8 cellular contexts compared by ENCODE assay signal in genomic region chr9:33290247-33290993, GRCh38. TPM values are rescaled to one million over a fixed set of nuclear protein-coding genes. Genes with fewer than 3 reads are reported as not detected.
DNase-seq lines count a peak whose midpoint lies in the region; ATAC-seq, FAIRE-seq and TF ChIP-seq lines count a peak whose summit lies in the region.

TSS of gene NFX1 (plus strand) at chr9:33290516. CDS start at chr9:33290573, 57 bp downstream.

- TSS peak; percentile 57 for BruUV-seq in HepG2 (replicated peaks; lab: Mats Ljungman, UMichigan)

- FAIRE-seq in HepG2 (lab: Jason Lieb, UNC) = peak; percentile 88

- H3K4me1 ChIP-seq in HepG2 (ENCODE audit: insufficient read depth, low read length) = peaks cover 63% of the 10 kb centered on the region

- DNase-seq in CD14-positive monocyte (ENCODE audit: low spot score) (peak; percentile 98), NCI-H82 (lab: John Stamatoyannopoulos, UW) (peak; percentile 96), dermis blood vessel endothelial cell (peak; percentile 99), HepG2 (ENCODE audit: low spot score) (peak; percentile 94)
- peak; percentile 98 for DNase-seq in activated CD4-positive, alpha-beta T cell treated with anti-CD3 and anti-CD28 coated beads, Interleukin-2, amount 50 U/mL, for 48 hours
- peak; percentile 97 for DNase-seq in stimulated activated CD4-positive, alpha-beta T cell treated with anti-CD3 and anti-CD28 coated beads, Interleukin-4, amount 100 ng/mL, for 1 hour

- peak within 1 kb of the TSS; percentile 75 for H3K4me2 ChIP-seq in HepG2 (ENCODE audit: low read depth, low read length)

- peak within 1 kb of the TSS; percentile 84 for H3K9ac ChIP-seq in HepG2 (ENCODE audit: insufficient read depth, low read depth, low read length)

- no peaks in the 10 kb centered on the region for H3K9me3 ChIP-seq in HepG2 (ENCODE audit: low read length)

- CTCF ChIA-PET in HepG2 (lab: Yijun Ruan, JAX; ENCODE audit: low intra/inter-chr PET ratio, low total read pairs) = no interaction called here

- H4K20me1 ChIP-seq in HepG2 (ENCODE audit: insufficient read depth, low read length) = no peaks in the 10 kb centered on the region

- POLR2A ChIA-PET in HepG2 (lab: Yijun Ruan, JAX) = interaction anchor here (0.6 to 1.4 kb wide), 22 partner anchors 9 to 266 kb away, joined by 3 to 22 read pairs (median 4); partner anchors contain the start of genes BAG1, CHMP5, NOL6 and SMU1

- peak; percentile 43 to 48; a peak in 2 of 4 replicates for TF ChIP-seq EP300 in HepG2 (IDR thresholded peaks at IDR 0.05; ENCODE audit: low read depth in 2 of 2, low read length in 2 of 2)
- TF ChIP-seq EP300 in HepG2 (CRISPR knock-in tag; IDR thresholded peaks at IDR 0.05; ENCODE audit: borderline replicate concordance) = peak; percentile 15; the same call in 1 of the 2 replicates

- H3K27ac Mint-ChIP-seq in CD14-positive monocyte = peak within 1 kb of the TSS; percentile 99 to 100 (median 100)

- peak within 1 kb of the TSS; percentile 85 for H3K27ac ChIP-seq in HepG2 (ENCODE audit: extremely low read length, insufficient read depth, low read length)

- H3K36me3 ChIP-seq in HepG2 (replicated peaks in 1 of 2; ENCODE audit: control insufficient read depth in 1 of 2, insufficient read depth in 2 of 2, low read length in 2 of 2) = peaks cover 2 to 18% of the 10 kb centered on the region in 2 experiments; a peak in 4 of 5 replicates

- no peaks in the 10 kb centered on the region for H3K27me3 ChIP-seq in HepG2 (ENCODE audit: control insufficient read depth in 1 of 2, insufficient read depth in 2 of 2, low read length in 2 of 2)

- peaks cover 48% of the 10 kb centered on the region for H3K79me2 ChIP-seq in HepG2 (ENCODE audit: insufficient read depth, low read length)

- peak within 1 kb of the TSS; percentile 75 to 89 (median 84) for H3K4me3 ChIP-seq in HepG2 (replicated peaks in 1 of 3; ENCODE audit: insufficient read depth in 1 of 3, low read depth in 2 of 3, low read length in 3 of 3)

- intact Hi-C loops in CD14-positive monocyte (cut with micrococcal nuclease) (loop anchor here in 1 of 2 donors (10.0 kb wide), 1 partner anchor 184 kb away; the partner anchor contains the start of gene NOL6), HepG2 (cut with micrococcal nuclease; ENCODE audit: unreplicated experiment) (loop anchor here (1.0 to 2.0 kb wide), 2 partner anchors 123 to 182 kb away; partner anchors contain the start of genes B4GALT1 and NOL6)

- no peak for TF ChIP-seq CTCF in CD14-positive monocyte (IDR thresholded peaks at IDR 0.05)
- TF ChIP-seq CTCF in HepG2 (CRISPR knock-in tag; IDR thresholded peaks at IDR 0.05) = no peak

- peaks cover 46% of the 10 kb centered on the region for H3K4me1 Mint-ChIP-seq in CD14-positive monocyte

- in situ Hi-C loops in HepG2 (cut with HindIII; ENCODE audit: extremely low pct_ligation_motif_present, low pct_unique_long_range_greater_than_20kb) = loop anchor here (10.0 kb wide), 1 partner anchor 174 kb away; no protein-coding TSS in a partner anchor

- peak; percentile 91 for ATAC-seq in GM19397 (IDR thresholded peaks at IDR 0.05; ENCODE audit: unreplicated experiment)
- peak; percentile 73 for ATAC-seq in HG03571 (IDR thresholded peaks at IDR 0.05; ENCODE audit: unreplicated experiment)
- peak; percentile 95 for ATAC-seq in HepG2

- no peaks in the 10 kb centered on the region for H3K9me3 Mint-ChIP-seq in CD14-positive monocyte

- H3K36me3 Mint-ChIP-seq in CD14-positive monocyte = peaks cover 25 to 26% of the 10 kb centered on the region in 2 donors

- H3K27me3 Mint-ChIP-seq in CD14-positive monocyte (ENCODE audit: low read depth in 3 of 3) = no peaks in the 10 kb centered on the region

- peak; percentile 87 to 89 for TF ChIP-seq POLR2A in HepG2 (IDR thresholded peaks at IDR 0.05; ENCODE audit: insufficient read depth in 1 of 2, low read depth in 2 of 2, low read length in 2 of 2)

- peak within 1 kb of the TSS; percentile 90 to 97 for H3K4me3 Mint-ChIP-seq in CD14-positive monocyte

- peak within 1 kb of the TSS; percentile 62 for H2AFZ ChIP-seq in HepG2 (ENCODE audit: low read length)

- WGBS in HepG2 (ENCODE audit: low lambda C conversion rate) = 0% methylated on average over 6 of the region's 60 CpGs

- peak; percentile 38; the same call in 1 of the 2 replicates for TF ChIP-seq RAD21 in HepG2 (CRISPR knock-in tag; IDR thresholded peaks at IDR 0.05)

TF ChIP-seq in HepG2, 621 proteins besides CTCF, POLR2A, EP300 and RAD21 (continues in another document):
- TF ChIP-seq ZSCAN20 (CRISPR knock-in tag; IDR thresholded peaks at IDR 0.05; ENCODE audit: borderline replicate concordance) = peak; percentile 95
- peak; percentile 89 for TF ChIP-seq ZNF547 (CRISPR knock-in tag; IDR thresholded peaks at IDR 0.05)
- peak; percentile 83; the same call in 1 of the 2 replicates for TF ChIP-seq ZNF576 (CRISPR knock-in tag; IDR thresholded peaks at IDR 0.05)
- peak; percentile 17; the same call in 1 of the 2 replicates for TF ChIP-seq RCOR2 (CRISPR knock-in tag; IDR thresholded peaks at IDR 0.05)
- TF ChIP-seq TFAP4 (IDR thresholded peaks at IDR 0.05; ENCODE audit: borderline replicate concordance, low read depth) = peak; percentile 44; the same call in 1 of the 2 replicates
- TF ChIP-seq ZNF878 (CRISPR knock-in tag; IDR thresholded peaks at IDR 0.05) = peak; percentile 62; the same call in 1 of the 2 replicates
- peak; percentile 84; the same call in 1 of the 2 replicates for TF ChIP-seq MIER3 (CRISPR knock-in tag; IDR thresholded peaks at IDR 0.05; ENCODE audit: borderline replicate concordance)
- peak; percentile 74; the same call in 1 of the 2 replicates for TF ChIP-seq FOXA3 (CRISPR knock-in tag; IDR thresholded peaks at IDR 0.05)
- peak; percentile 44; the same call in 1 of the 2 replicates for TF ChIP-seq ZBTB2 (CRISPR knock-in tag; IDR thresholded peaks at IDR 0.05; ENCODE audit: low read depth)
- TF ChIP-seq KDM4B (CRISPR knock-in tag; IDR thresholded peaks at IDR 0.05) = peak; percentile 68

RNA-seq across cellular contexts. Expression of gene NFX1, which starts in this region (rescaled TPM):
- polyA plus RNA-seq in CD14-positive monocyte (1 to 10 TPM; 4.3 to 8.1 TPM), HepG2 (2011; rRNA removed) (23.5 and 23.9 TPM in 2 replicates)
- total RNA-seq in dermis blood vessel endothelial cell (14.5 and 17.7 TPM in 2 replicates), HepG2 (2016; rRNA removed; fragmentation: Illumina TruSeq; extraction: Trizol) (27.5 and 29.6 TPM in 2 replicates)
- 10.0 and 10.5 TPM in 2 replicates for total RNA-seq in HepG2 (2016; cell fraction: cytosol; rRNA removed; fragmentation: Illumina TruSeq; extraction: Trizol; ENCODE audit: low read depth)
- total RNA-seq in HepG2 (2016; cell fraction: insoluble cytoplasmic fraction; rRNA removed; fragmentation: Illumina TruSeq; extraction: Trizol) = 25.5 and 27.2 TPM in 2 replicates
- total RNA-seq in HepG2 (2016; cell fraction: membrane; rRNA removed; fragmentation: Illumina TruSeq; extraction: Trizol) = 15.3 and 17.9 TPM in 2 replicates
- total RNA-seq in HepG2 (2016; cell fraction: nucleus; rRNA removed; fragmentation: Illumina TruSeq; extraction: Trizol) = 28.0 and 32.9 TPM in 2 replicates
- 17.8 and 22.5 TPM in 2 replicates for polyA plus RNA-seq in HepG2 (2011; cell fraction: cytosol; rRNA removed)
- 30.9 and 38.3 TPM in 2 replicates for polyA plus RNA-seq in HepG2 (2011; cell fraction: nucleus; rRNA removed)
- polyA plus RNA-seq in HepG2 (2012) = 22.1 and 22.8 TPM in 2 replicates
- 1.9 and 2.3 TPM in 2 replicates for polyA plus RNA-seq in HepG2 (2016; cell fraction: cytosol; fragmentation: Illumina TruSeq; extraction: Trizol; ENCODE audit: low read depth)
- polyA plus RNA-seq in HepG2 (2016; cell fraction: insoluble cytoplasmic fraction; fragmentation: Illumina TruSeq; extraction: Trizol; ENCODE audit: low read depth) = 23.0 and 24.3 TPM in 2 replicates
- 4.3 and 5.1 TPM in 2 replicates for polyA plus RNA-seq in HepG2 (2016; cell fraction: membrane; fragmentation: Illumina TruSeq; extraction: Trizol; ENCODE audit: low read depth)
- polyA plus RNA-seq in HepG2 (2016; cell fraction: nucleus; fragmentation: Illumina TruSeq; extraction: Trizol; ENCODE audit: insufficient read depth, low read depth) = 41.8 and 48.6 TPM in 2 replicates
- 62.5 and 108 TPM in 2 replicates for polyA minus RNA-seq in HepG2 (2011; rRNA and poly(A)+ RNA removed; ENCODE audit: low replicate concordance)
- polyA minus RNA-seq in HepG2 (2011; cell fraction: cytosol; rRNA and poly(A)+ RNA removed) = 20.5 and 21.0 TPM in 2 replicates
- polyA minus RNA-seq in HepG2 (2011; cell fraction: nucleus; rRNA and poly(A)+ RNA removed) = 43.5 and 59.6 TPM in 2 replicates

Comparison
In these comparisons a context has a peak if more than half of its experiments do, and no peak if none do; other contexts are left out.
1. Peak in every context shown above with its lines: DNase-seq, ATAC-seq, H3K4me3 ChIP-seq and H3K27ac ChIP-seq.